27 cellular contexts compared by ENCODE assay signal in the genomic region with DNA sequence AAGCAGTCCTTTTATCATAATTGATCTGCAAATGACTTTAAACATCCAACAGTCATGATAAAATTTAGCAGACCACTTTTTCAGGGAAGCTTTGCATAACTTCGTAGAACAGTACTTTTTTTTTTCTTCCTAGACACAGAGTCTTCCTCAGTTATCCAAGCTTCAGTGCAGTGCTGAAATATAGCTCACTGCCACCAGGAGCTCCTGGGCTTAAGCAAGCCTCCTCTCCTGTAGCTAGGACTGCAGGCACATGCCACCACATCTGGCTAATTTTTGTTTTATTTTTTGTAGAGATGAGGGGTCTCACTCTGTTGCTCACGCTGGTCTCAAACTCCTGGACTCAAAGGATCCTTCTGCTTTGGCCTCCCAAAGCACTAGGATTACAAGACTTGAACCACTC. TPM values are rescaled to one million over a fixed set of nuclear protein-coding genes. Genes with fewer than 3 reads are reported as not detected.
DNase-seq lines count a peak whose midpoint lies in the region; ATAC-seq, FAIRE-seq and TF ChIP-seq lines count a peak whose summit lies in the region.
"Had no signal": no experiment of that assay in that cellular context is flagged by ENCODE, and none has a peak within 500 bp of the region (broad histone marks: within the 10 kb centered on the region; RNA-seq: fewer than 3 reads in every experiment).

No MANE protein-coding gene starts in this region.

- ATAC-seq in GM19455 (IDR thresholded peaks at IDR 0.05; ENCODE audit: unreplicated experiment) (peak; percentile 16), HG02852 (IDR thresholded peaks at IDR 0.05; ENCODE audit: unreplicated experiment) (peak; percentile 21), RWPE2 (ENCODE audit: low read depth) (0 out of 3 replicates have a peak, but pooled peaks have one; percentile 29), left lung (no peak), GM18517 (IDR thresholded peaks at IDR 0.05; ENCODE audit: unreplicated experiment) (no peak)
- no peak for ATAC-seq in stimulated activated naive B cell treated with anti-CD40 and anti-IgM and Interleukin-4, amounts not matched to agents 10 μg/mL and 1 μg/mL and 100 μg/mL, for 72 hours (replicated peaks)
- ATAC-seq: activated CD4-positive, CD25-positive, alpha-beta regulatory T cell treated with anti-CD3 and anti-CD28 coated beads, Interleukin-2, amount 50 U/mL, for 24 hours; activated naive CD8-positive, alpha-beta T cell treated with anti-CD3 and anti-CD28 coated beads, Interleukin-2, amount 50 U/mL, for 24 hours; activated T-helper 17 cell treated with anti-CD3 and anti-CD28 coated beads, Interleukin-2, amount 50 U/mL, for 72 hours had no signal

- H3K9me3 Mint-ChIP-seq in stimulated activated naive B cell treated with anti-CD40 and anti-IgM and Interleukin-4, amounts not matched to agents 10 μg/mL and 1 μg/mL and 100 μg/mL, for 72 hours: no peaks in the 10 kb centered on the region
- H3K9me3 Mint-ChIP-seq: activated naive CD8-positive, alpha-beta T cell treated with anti-CD3 and anti-CD28 coated beads, Interleukin-2, amount 50 U/mL, for 24 hours; activated T-helper 17 cell treated with anti-CD3 and anti-CD28 coated beads, Interleukin-2, amount 50 U/mL, for 72 hours; neural progenitor cell; T-helper 2 cell treated with Interferon-gamma antibody and Interleukin-4, amounts not matched to agents 5 μg/mL and 100 μg/mL, for 36 hours had no signal

- peak overlapping the region in 6 of 11 experiments; percentile 7 to 43 (median 33); a peak in 8 of 22 replicates for H3K4me2 ChIP-seq in BLaER1 treated with 17β-estradiol and CSF1 and Interleukin-3, amounts not matched to agents 10 nM and 100 nM
- H3K4me2 ChIP-seq: neural progenitor cell had no signal

- intact Hi-C loops in left lung (cut with DNase I): no loop called here

- no peak overlapping the region for H3K27ac Mint-ChIP-seq in stimulated activated naive B cell treated with anti-CD40 and anti-IgM and Interleukin-4, amounts not matched to agents 10 μg/mL and 1 μg/mL and 100 μg/mL, for 72 hours
- H3K27ac Mint-ChIP-seq: activated naive CD8-positive, alpha-beta T cell treated with anti-CD3 and anti-CD28 coated beads, Interleukin-2, amount 50 U/mL, for 24 hours; activated T-helper 17 cell treated with anti-CD3 and anti-CD28 coated beads, Interleukin-2, amount 50 U/mL, for 72 hours; neural progenitor cell; T-helper 2 cell treated with Interferon-gamma antibody and Interleukin-4, amounts not matched to agents 5 μg/mL and 100 μg/mL, for 36 hours had no signal

- TF ChIP-seq CTCF in RWPE2 (IDR thresholded peaks at IDR 0.05; ENCODE audit: poor library complexity, severe bottlenecking) (no peak), left lung (IDR thresholded peaks at IDR 0.05) (no peak)

- H3K27me3 Mint-ChIP-seq in stimulated activated naive B cell treated with anti-CD40 and anti-IgM and Interleukin-4, amounts not matched to agents 10 μg/mL and 1 μg/mL and 100 μg/mL, for 72 hours: peaks cover 0 to 8% of the 10 kb centered on the region in 2 donors

- no peak overlapping the region for H3K4me3 Mint-ChIP-seq in stimulated activated naive B cell treated with anti-CD40 and anti-IgM and Interleukin-4, amounts not matched to agents 10 μg/mL and 1 μg/mL and 100 μg/mL, for 72 hours
- H3K4me3 Mint-ChIP-seq: activated naive CD8-positive, alpha-beta T cell treated with anti-CD3 and anti-CD28 coated beads, Interleukin-2, amount 50 U/mL, for 24 hours; activated T-helper 17 cell treated with anti-CD3 and anti-CD28 coated beads, Interleukin-2, amount 50 U/mL, for 72 hours; neural progenitor cell; T-helper 2 cell treated with Interferon-gamma antibody and Interleukin-4, amounts not matched to agents 5 μg/mL and 100 μg/mL, for 36 hours had no signal

- H3K27ac ChIP-seq in BLaER1 treated with 17β-estradiol and CSF1 and Interleukin-3, amounts not matched to agents 10 nM and 100 nM: peak overlapping the region in 2 of 11 experiments; percentile 3 to 35; a peak in 2 of 22 replicates
- H3K27ac ChIP-seq in RWPE2 (ENCODE audit: poor library complexity, severe bottlenecking) (no peak overlapping the region), left lung (no peak overlapping the region)
- H3K27ac ChIP-seq: coronary artery, neural progenitor cell, Peyer's patch, spleen, suprapubic skin had no signal

- H3K4me1 ChIP-seq in BLaER1 treated with 17β-estradiol and CSF1 and Interleukin-3, amounts not matched to agents 10 nM and 100 nM: peaks cover 0 to 13% (median 9%) of the 10 kb centered on the region in 10 experiments; a peak in 9 of 20 replicates
- H3K4me1 ChIP-seq in RWPE2 (ENCODE audit: insufficient read depth, poor library complexity, severe bottlenecking): no peaks in the 10 kb centered on the region
- H3K4me1 ChIP-seq in left lung: no peaks in the 10 kb centered on the region
- H3K4me1 ChIP-seq: neural progenitor cell, Peyer's patch, spleen, suprapubic skin had no signal

- no peak overlapping the region for H3K4me3 ChIP-seq in BLaER1 treated with 17β-estradiol and CSF1 and Interleukin-3, amounts not matched to agents 10 nM and 100 nM
- H3K4me3 ChIP-seq in RWPE2 (ENCODE audit: severe bottlenecking) (no peak overlapping the region), left lung (no peak overlapping the region)
- H3K4me3 ChIP-seq: coronary artery, neural progenitor cell, Peyer's patch, spleen, suprapubic skin had no signal

- no peaks in the 10 kb centered on the region for H3K4me1 Mint-ChIP-seq in stimulated activated naive B cell treated with anti-CD40 and anti-IgM and Interleukin-4, amounts not matched to agents 10 μg/mL and 1 μg/mL and 100 μg/mL, for 72 hours
- H3K4me1 Mint-ChIP-seq: activated naive CD8-positive, alpha-beta T cell treated with anti-CD3 and anti-CD28 coated beads, Interleukin-2, amount 50 U/mL, for 24 hours; activated T-helper 17 cell treated with anti-CD3 and anti-CD28 coated beads, Interleukin-2, amount 50 U/mL, for 72 hours; neural progenitor cell had no signal

- H4K20me1 ChIP-seq in BLaER1 treated with 17β-estradiol and CSF1 and Interleukin-3, amounts not matched to agents 10 nM and 100 nM: no peaks in the 10 kb centered on the region

- no peak for DNase-seq in RWPE2 (ENCODE audit: low spot score)
- DNase-seq in GM12891 (ENCODE audit: insufficient read length, low spot score): no peak
- DNase-seq in stimulated activated naive B cell treated with anti-CD40 and anti-IgM and Interleukin-4, amounts not matched to agents 10 μg/mL and 1 μg/mL and 100 μg/mL, for 72 hours: no peak
- DNase-seq in left lung: no peak
- DNase-seq: activated naive CD8-positive, alpha-beta T cell treated with anti-CD3 and anti-CD28 coated beads, Interleukin-2, amount 50 U/mL, for 24 hours; C1 segment of cervical spinal cord; foreskin melanocyte; GF-D8; GOT3; NCI-H1436; NCI-H774; Peyer's patch; spleen; stimulated activated CD8-positive, alpha-beta memory T cell treated with anti-CD3 and anti-CD28 coated beads, Interleukin-4, amount 100 ng/mL, for 48 hours had no signal

- no peak for TF ChIP-seq POLR2A in GM12891 (IDR thresholded peaks at IDR 0.05; ENCODE audit: low read depth, low read length)

- no peak overlapping the region for H3K9ac ChIP-seq in BLaER1 treated with 17β-estradiol and CSF1 and Interleukin-3, amounts not matched to agents 10 nM and 100 nM
- H3K9ac ChIP-seq: neural progenitor cell had no signal

- FAIRE-seq in GM12891 (lab: Jason Lieb, UNC): no peak

- no peaks in the 10 kb centered on the region for H3K9me3 ChIP-seq in BLaER1 treated with 17β-estradiol and CSF1 and Interleukin-3, amounts not matched to agents 10 nM and 100 nM (replicated peaks in 1 of 11)
- no peaks in the 10 kb centered on the region for H3K9me3 ChIP-seq in RWPE2 (ENCODE audit: severe bottlenecking)
- no peaks in the 10 kb centered on the region for H3K9me3 ChIP-seq in left lung
- H3K9me3 ChIP-seq: Peyer's patch, spleen, suprapubic skin had no signal

- H3K36me3 Mint-ChIP-seq in stimulated activated naive B cell treated with anti-CD40 and anti-IgM and Interleukin-4, amounts not matched to agents 10 μg/mL and 1 μg/mL and 100 μg/mL, for 72 hours: no peaks in the 10 kb centered on the region
- H3K36me3 Mint-ChIP-seq: neural progenitor cell had no signal

- no peaks in the 10 kb centered on the region for H3K36me3 ChIP-seq in BLaER1 treated with 17β-estradiol and CSF1 and Interleukin-3, amounts not matched to agents 10 nM and 100 nM
- H3K36me3 ChIP-seq in RWPE2 (ENCODE audit: low read depth): no peaks in the 10 kb centered on the region
- H3K36me3 ChIP-seq in left lung: no peaks in the 10 kb centered on the region
- H3K36me3 ChIP-seq: neural progenitor cell, Peyer's patch, spleen, suprapubic skin had no signal

- no peaks in the 10 kb centered on the region for H3K27me3 ChIP-seq in BLaER1 treated with 17β-estradiol and CSF1 and Interleukin-3, amounts not matched to agents 10 nM and 100 nM
- H3K27me3 ChIP-seq in RWPE2 (ENCODE audit: insufficient read depth, poor library complexity, severe bottlenecking): no peaks in the 10 kb centered on the region
- no peaks in the 10 kb centered on the region for H3K27me3 ChIP-seq in left lung
- H3K27me3 ChIP-seq: neural progenitor cell, Peyer's patch, spleen, suprapubic skin had no signal

TF ChIP-seq in GM12891, 5 proteins besides CTCF, POLR2A, EP300 and RAD21:
- TF ChIP-seq PAX5 (IDR thresholded peaks at IDR 0.05; ENCODE audit: insufficient read depth, low read length, severe bottlenecking): no peak

RNA-seq across cellular contexts. Expression of a gene that starts 3.8 kb away (rescaled TPM):
- not detected for polyA plus RNA-seq in GM12891 (2012; ENCODE audit: low read depth, missing spikeins)
- total RNA-seq in left lung: not detected
- total RNA-seq: A172, epithelial cell of proximal tubule, mononuclear cell, Peyer's patch, spleen, suprapubic skin had no signal
- polyA plus RNA-seq: spleen had no signal

Comparison
In these comparisons a context has a peak if more than half of its experiments do, and no peak if none do; other contexts are left out.
1. ATAC-seq: peak in GM19455 (single experiment), HG02852 (single experiment) and RWPE2 (single experiment); none in stimulated activated naive B cell treated with anti-CD40 and anti-IgM and Interleukin-4, amounts not matched to agents 10 μg/mL and 1 μg/mL and 100 μg/mL, for 72 hours (0 of 2), left lung (single experiment) and GM18517 (single experiment).